ENCODE assay signal across 9 cellular contexts in the genomic region with DNA sequence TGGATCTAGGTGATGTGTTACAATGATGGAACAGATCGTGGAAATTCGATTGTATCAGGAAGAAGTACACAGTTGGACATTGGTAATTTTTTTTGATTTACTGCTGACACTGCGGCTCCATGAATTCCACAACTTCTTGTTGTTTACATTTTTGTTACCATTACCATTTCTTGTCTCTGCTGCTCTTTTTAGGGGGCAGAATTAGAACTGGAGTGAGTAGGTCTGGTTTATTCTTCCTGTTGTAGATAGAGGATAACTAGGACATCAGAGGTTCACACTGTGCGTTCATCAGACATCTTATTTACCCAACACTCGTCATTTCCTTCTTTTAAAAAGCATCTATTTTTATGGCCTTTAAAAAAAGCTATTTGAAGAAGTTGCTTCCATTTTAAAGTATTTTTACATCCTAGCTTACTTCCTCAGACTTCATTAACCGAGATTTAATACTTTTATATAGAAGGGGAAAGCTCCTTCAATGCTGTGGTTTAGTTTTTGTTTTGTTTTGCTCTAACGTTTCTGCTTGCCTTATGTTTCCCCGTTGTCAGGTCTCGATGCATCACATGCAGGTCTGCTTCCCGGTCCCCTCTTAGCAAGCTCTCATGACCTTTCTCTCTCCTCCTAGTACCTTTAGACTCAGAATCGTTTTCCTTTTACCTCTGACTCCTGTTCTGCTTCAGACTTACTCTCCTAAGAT.
DNase-seq lines count a peak whose midpoint lies in the region; ATAC-seq and TF ChIP-seq lines count a peak whose summit lies in the region.
"Had no signal": no experiment of that assay in that cellular context is flagged by ENCODE, and none has a peak within 500 bp of the region (broad histone marks: within the 10 kb centered on the region; RNA-seq: fewer than 3 reads in every experiment).

No MANE protein-coding gene starts in this region.

- no peaks in the 10 kb centered on the region for H3K27me3 ChIP-seq in GM23338 (ENCODE audit: insufficient read depth)

- H4K20me1 ChIP-seq in GM23338 (replicated peaks; ENCODE audit: insufficient read depth) (no peaks in the 10 kb centered on the region), OCI-LY7 (ENCODE audit: insufficient read depth, low read length) (no peaks in the 10 kb centered on the region)

- H3K4me1 Mint-ChIP-seq in GM23338 = peaks cover 68% of the 10 kb centered on the region
- peaks cover 41 to 46% of the 10 kb centered on the region in 2 donors for H3K4me1 Mint-ChIP-seq in natural killer cell treated with Interleukin-12 subunit alpha and Interleukin-12 subunit beta and Interleukin-15 and Interleukin-18, amount 100 ng/mL, for 72 hours (ENCODE audit: low read depth in 2 of 2)

- TF ChIP-seq CTCF in GM23338 (conservative IDR thresholded peaks at IDR 0.05; ENCODE audit: low read depth in 2 of 2) (no peak), OCI-LY7 (conservative IDR thresholded peaks at IDR 0.05; ENCODE audit: low read length) (no peak)

- H3K4me2 ChIP-seq in GM23338 = no peak overlapping the region
- peak overlapping the region; percentile 41 for H3K4me2 ChIP-seq in OCI-LY7 (ENCODE audit: low read length)

- peaks cover 3% of the 10 kb centered on the region for H3K36me3 Mint-ChIP-seq in GM23338 (ENCODE audit: low read depth)
- no peaks in the 10 kb centered on the region for H3K36me3 Mint-ChIP-seq in natural killer cell treated with Interleukin-12 subunit alpha and Interleukin-12 subunit beta and Interleukin-15 and Interleukin-18, amount 100 ng/mL, for 72 hours

- H3K9me3 ChIP-seq in OCI-LY7 (ENCODE audit: low read length) = no peaks in the 10 kb centered on the region

- CTCF ChIA-PET in OCI-LY7 (lab: Charles Lee; ENCODE audit: unreplicated experiment) = no interaction called here

- no peaks in the 10 kb centered on the region for H3K9me2 ChIP-seq in GM23338 (ENCODE audit: insufficient read depth)
- no peaks in the 10 kb centered on the region for H3K9me2 ChIP-seq in OCI-LY7 (ENCODE audit: insufficient read depth, low read length)

- H2AFZ ChIP-seq in GM23338 (no peak overlapping the region), OCI-LY7 (ENCODE audit: low read length) (no peak overlapping the region)

- H3K4me1 ChIP-seq in GM23338 (ENCODE audit: insufficient read depth) (peaks cover 51% of the 10 kb centered on the region), OCI-LY7 (ENCODE audit: insufficient read depth, low read length, poor library complexity, severe bottlenecking) (peaks cover 28% of the 10 kb centered on the region)

- intact Hi-C loops in OCI-LY7 (cut with micrococcal nuclease; ENCODE audit: unreplicated experiment) = no loop called here

- no TSS peak for BruUV-seq in OCI-LY7 (replicated peaks; lab: Mats Ljungman, UMichigan)

- no peaks in the 10 kb centered on the region for H3F3A ChIP-seq in GM23338 (replicated peaks; ENCODE audit: low read depth)

- H3K4me3 ChIP-seq in GM23338 = no peak overlapping the region
- no peak overlapping the region for H3K4me3 ChIP-seq in OCI-LY7 (ENCODE audit: low read depth, low read length, poor library complexity, severe bottlenecking)

- H3K27ac ChIP-seq in GM23338 (ENCODE audit: low read depth) (0 out of 2 replicates have a peak overlapping the region, but pooled peaks have one; percentile 2), OCI-LY7 (ENCODE audit: low read depth, low read length, poor library complexity, severe bottlenecking) (peak overlapping the region; percentile 7)

- H3K27me3 Mint-ChIP-seq in GM23338 (ENCODE audit: insufficient read depth, low read depth, poor library complexity) = peaks cover 10% of the 10 kb centered on the region
- no peaks in the 10 kb centered on the region for H3K27me3 Mint-ChIP-seq in natural killer cell treated with Interleukin-12 subunit alpha and Interleukin-12 subunit beta and Interleukin-15 and Interleukin-18, amount 100 ng/mL, for 72 hours

- peak; percentile 32 for ATAC-seq in GM18861 (IDR thresholded peaks at IDR 0.05; ENCODE audit: unreplicated experiment)
- ATAC-seq in GM23338 = no peak
- ATAC-seq in natural killer cell treated with Interleukin-12 subunit alpha and Interleukin-12 subunit beta and Interleukin-15 and Interleukin-18, amount 100 ng/mL, for 72 hours = peak in 1 of 2 donors; percentile 15
- ATAC-seq in HG02610 (IDR thresholded peaks at IDR 0.05; ENCODE audit: unreplicated experiment) = no peak
- ATAC-seq in HG03039 (IDR thresholded peaks at IDR 0.05; ENCODE audit: unreplicated experiment) = no peak

- H3K36me3 ChIP-seq in GM23338 (ENCODE audit: insufficient read depth) (no peaks in the 10 kb centered on the region), OCI-LY7 (ENCODE audit: insufficient read depth, low read length) (0 out of 2 replicates have a peak, but pooled peaks cover 8% of the 10 kb centered on the region)

- H3K79me2 ChIP-seq in GM23338 (replicated peaks; ENCODE audit: insufficient read depth) = peaks cover 75% of the 10 kb centered on the region
- peaks cover 21% of the 10 kb centered on the region; the same call in 1 of the 2 replicates for H3K79me2 ChIP-seq in OCI-LY7 (ENCODE audit: insufficient read depth, low read depth, low read length)

- no peak for DNase-seq in GM23338 (ENCODE audit: low spot score)
- peak; percentile 16 for DNase-seq in OCI-LY7 (ENCODE audit: low spot score)
- DNase-seq in natural killer cell treated with Interleukin-12 subunit alpha and Interleukin-12 subunit beta and Interleukin-15 and Interleukin-18, amount 100 ng/mL, for 72 hours (ENCODE audit: low spot score) = no peak
- no peak for DNase-seq in activated effector memory CD4-positive, alpha-beta T cell treated with Interleukin-2 at 50 U/mL for 16 hours
- DNase-seq: NCI-H69, T-helper 2 cell had no signal

- POLR2A ChIA-PET in OCI-LY7 (lab: Charles Lee) = interaction anchor here (0.5 to 1.5 kb wide), 7 partner anchors 14 to 101 kb away, joined by 3 to 4 read pairs (median 3); no protein-coding TSS in a partner anchor

- H3K27ac Mint-ChIP-seq in GM23338 = no peak overlapping the region
- H3K27ac Mint-ChIP-seq in natural killer cell treated with Interleukin-12 subunit alpha and Interleukin-12 subunit beta and Interleukin-15 and Interleukin-18, amount 100 ng/mL, for 72 hours = peak overlapping the region; percentile 9 to 19

- H3K4me3 Mint-ChIP-seq in GM23338 = no peak overlapping the region
- no peak overlapping the region for H3K4me3 Mint-ChIP-seq in natural killer cell treated with Interleukin-12 subunit alpha and Interleukin-12 subunit beta and Interleukin-15 and Interleukin-18, amount 100 ng/mL, for 72 hours

- no peaks in the 10 kb centered on the region for H3K9me3 Mint-ChIP-seq in GM23338
- H3K9me3 Mint-ChIP-seq in natural killer cell treated with Interleukin-12 subunit alpha and Interleukin-12 subunit beta and Interleukin-15 and Interleukin-18, amount 100 ng/mL, for 72 hours = no peaks in the 10 kb centered on the region

TF ChIP-seq in GM23338, 12 proteins besides CTCF, POLR2A, EP300 and RAD21 (continues in another document):
- TF ChIP-seq EZH2 (IDR thresholded peaks at IDR 0.05; ENCODE audit: low read depth, unreplicated experiment) = no peak
